Comparison of ENCODE assay signal across 8 cellular contexts in genomic region chr1:40258445-40258769, GRCh38. TPM values are rescaled to one million over a fixed set of nuclear protein-coding genes. Genes with fewer than 3 reads are reported as not detected.
DNase-seq lines count a peak whose midpoint lies in the region; ATAC-seq and TF ChIP-seq lines count a peak whose summit lies in the region.

No MANE protein-coding gene starts in this region.

- POLR2A ChIA-PET in WTC11 (lab: Charles Lee) = no interaction called here

- H3K4me2 ChIP-seq in hepatocyte = peak overlapping the region; percentile 89

- H3K4me1 ChIP-seq in hepatocyte (ENCODE audit: insufficient read depth) = peaks cover 7% of the 10 kb centered on the region

- peak overlapping the region; percentile 59 for H3K4me3 ChIP-seq in hepatocyte

- H3K79me2 ChIP-seq in hepatocyte = peaks cover 65% of the 10 kb centered on the region

- H3K9me3 Mint-ChIP-seq in T-helper 1 cell treated with Interleukin-12 subunit alpha and Interleukin-12 subunit beta and Interleukin-4 antibody, amounts not matched to agents 30 μg/mL and 1 μg/mL, for 36 hours = no peaks in the 10 kb centered on the region
- H3K9me3 Mint-ChIP-seq in WTC11 = no peaks in the 10 kb centered on the region
- no peaks in the 10 kb centered on the region for H3K9me3 Mint-ChIP-seq in stimulated activated effector memory CD8-positive, alpha-beta T cell treated with anti-CD3 and anti-CD28 coated beads, Interleukin-12 subunit alpha, Interleukin-12 subunit beta, amount 100 ng/mL, for 72 hours

- no peaks in the 10 kb centered on the region for H4K20me1 ChIP-seq in hepatocyte (ENCODE audit: insufficient read depth, poor library complexity, severe bottlenecking)

- H3K9me3 ChIP-seq in hepatocyte (ENCODE audit: low read depth) = no peaks in the 10 kb centered on the region

- no peaks in the 10 kb centered on the region for H3K36me3 ChIP-seq in hepatocyte (replicated peaks; ENCODE audit: insufficient read depth, low read depth)

- CTCF ChIA-PET in WTC11 (lab: Charles Lee) = interaction anchor here (1.2 to 1.7 kb wide), 4 partner anchors 56 to 114 kb away, joined by 3 to 12 read pairs (median 6); no protein-coding TSS in a partner anchor

- TF ChIP-seq CTCF in WTC11 (IDR thresholded peaks at IDR 0.05) (no peak), hepatocyte (IDR thresholded peaks at IDR 0.05; ENCODE audit: poor library complexity) (no peak)

- peak; percentile 7; the same call in 1 of the 2 replicates for ATAC-seq in WTC11
- ATAC-seq in stimulated activated effector memory CD8-positive, alpha-beta T cell treated with anti-CD3 and anti-CD28 coated beads, Interleukin-12 subunit alpha, Interleukin-12 subunit beta, amount 100 ng/mL, for 72 hours = no peak
- no peak for ATAC-seq in GM18858 (IDR thresholded peaks at IDR 0.05; ENCODE audit: unreplicated experiment)
- ATAC-seq in GM19395 (IDR thresholded peaks at IDR 0.05; ENCODE audit: unreplicated experiment) = no peak
- no peak for ATAC-seq in GM21360 (IDR thresholded peaks at IDR 0.05; ENCODE audit: unreplicated experiment)

- H3K27ac ChIP-seq in hepatocyte = peak overlapping the region; percentile 86

- no peaks in the 10 kb centered on the region for H3K9me2 ChIP-seq in hepatocyte (replicated peaks; ENCODE audit: insufficient read depth)

- peaks cover 26% of the 10 kb centered on the region for H3K4me1 Mint-ChIP-seq in T-helper 1 cell treated with Interleukin-12 subunit alpha and Interleukin-12 subunit beta and Interleukin-4 antibody, amounts not matched to agents 30 μg/mL and 1 μg/mL, for 36 hours (ENCODE audit: low read depth)
- H3K4me1 Mint-ChIP-seq in WTC11 = peaks cover 6% of the 10 kb centered on the region
- H3K4me1 Mint-ChIP-seq in stimulated activated effector memory CD8-positive, alpha-beta T cell treated with anti-CD3 and anti-CD28 coated beads, Interleukin-12 subunit alpha, Interleukin-12 subunit beta, amount 100 ng/mL, for 72 hours = peaks cover 13% of the 10 kb centered on the region

- peaks cover 35% of the 10 kb centered on the region for H3K36me3 Mint-ChIP-seq in T-helper 1 cell treated with Interleukin-12 subunit alpha and Interleukin-12 subunit beta and Interleukin-4 antibody, amounts not matched to agents 30 μg/mL and 1 μg/mL, for 36 hours (ENCODE audit: low read depth)
- peaks cover 31% of the 10 kb centered on the region for H3K36me3 Mint-ChIP-seq in WTC11
- H3K36me3 Mint-ChIP-seq in stimulated activated effector memory CD8-positive, alpha-beta T cell treated with anti-CD3 and anti-CD28 coated beads, Interleukin-12 subunit alpha, Interleukin-12 subunit beta, amount 100 ng/mL, for 72 hours = peaks cover 59% of the 10 kb centered on the region

- DNase-seq in T-helper 1 cell = no peak
- DNase-seq in WTC11 (ENCODE audit: low spot score) = no peak
- no peak for DNase-seq in hepatocyte (ENCODE audit: low spot score)
- no peak for DNase-seq in stimulated activated effector memory CD8-positive, alpha-beta T cell treated with anti-CD3 and anti-CD28 coated beads, Interleukin-12 subunit alpha, Interleukin-12 subunit beta, amount 100 ng/mL, for 72 hours (ENCODE audit: low spot score in 2 of 2)

- no peaks in the 10 kb centered on the region for H3K27me3 ChIP-seq in hepatocyte

- peak overlapping the region; percentile 90 for H2AFZ ChIP-seq in hepatocyte

- peak overlapping the region; percentile 98 for H3K27ac Mint-ChIP-seq in T-helper 1 cell treated with Interleukin-12 subunit alpha and Interleukin-12 subunit beta and Interleukin-4 antibody, amounts not matched to agents 30 μg/mL and 1 μg/mL, for 36 hours
- H3K27ac Mint-ChIP-seq in WTC11 = peak overlapping the region; percentile 97
- peak overlapping the region; percentile 100 for H3K27ac Mint-ChIP-seq in stimulated activated effector memory CD8-positive, alpha-beta T cell treated with anti-CD3 and anti-CD28 coated beads, Interleukin-12 subunit alpha, Interleukin-12 subunit beta, amount 100 ng/mL, for 72 hours

- peak overlapping the region; percentile 94 for H3K4me3 Mint-ChIP-seq in T-helper 1 cell treated with Interleukin-12 subunit alpha and Interleukin-12 subunit beta and Interleukin-4 antibody, amounts not matched to agents 30 μg/mL and 1 μg/mL, for 36 hours
- H3K4me3 Mint-ChIP-seq in WTC11 = peak overlapping the region; percentile 99
- H3K4me3 Mint-ChIP-seq in stimulated activated effector memory CD8-positive, alpha-beta T cell treated with anti-CD3 and anti-CD28 coated beads, Interleukin-12 subunit alpha, Interleukin-12 subunit beta, amount 100 ng/mL, for 72 hours = peak overlapping the region; percentile 98

- WGBS in hepatocyte (ENCODE audit: low lambda C conversion rate, missing lambda C conversion rate) = 1% methylated on average over 10 of the region's 10 CpGs

- no peaks in the 10 kb centered on the region for H3K27me3 Mint-ChIP-seq in T-helper 1 cell treated with Interleukin-12 subunit alpha and Interleukin-12 subunit beta and Interleukin-4 antibody, amounts not matched to agents 30 μg/mL and 1 μg/mL, for 36 hours (ENCODE audit: low read depth)
- no peaks in the 10 kb centered on the region for H3K27me3 Mint-ChIP-seq in WTC11 (ENCODE audit: low read depth)

TF ChIP-seq in WTC11, 78 proteins besides CTCF, POLR2A, EP300 and RAD21:
- TF ChIP-seq ZNF121 (CRISPR knock-in tag; IDR thresholded peaks at IDR 0.05) = peak; percentile 66
- no peak for TF ChIP-seq ZNF232 (CRISPR knock-in tag; IDR thresholded peaks at IDR 0.05)
- no peak for TF ChIP-seq NR3C1 (CRISPR knock-in tag; conservative IDR thresholded peaks at IDR 0.05; ENCODE audit: low read depth)
- TF ChIP-seq USF2 (CRISPR knock-in tag; IDR thresholded peaks at IDR 0.05) = no peak
- no peak for TF ChIP-seq ZBTB21 (CRISPR knock-in tag; IDR thresholded peaks at IDR 0.05; ENCODE audit: borderline replicate concordance)
- TF ChIP-seq NFYB (CRISPR knock-in tag; conservative IDR thresholded peaks at IDR 0.05; ENCODE audit: low read depth) = no peak
TF ChIP-seq in WTC11: peak in this region for 1.

RNA-seq across cellular contexts. Expression of gene ZMPSTE24, which starts 0.4 kb away (rescaled TPM):
- total RNA-seq in WTC11 (2021) (27.0 to 31.7 TPM (median 28.9 TPM) in 3 replicates), hepatocyte (56.1 and 58.9 TPM in 2 replicates)
- polyA plus RNA-seq in hepatocyte = 32.6 and 35.6 TPM in 2 replicates

RNA-seq across cellular contexts. Expression of gene TMCO2, which starts 10.7 kb away (rescaled TPM):
- not detected in 3 replicates for total RNA-seq in WTC11 (2021)
- total RNA-seq in hepatocyte = not detected in 2 replicates
- polyA plus RNA-seq in hepatocyte = 0.69 TPM in 1 of 2 replicates, not detected in the other

RNA-seq across cellular contexts. Expression of gene COL9A2, which starts 58.7 kb away (rescaled TPM):
- total RNA-seq in WTC11 (2021) (4.2 to 5.5 TPM (median 4.7 TPM) in 3 replicates), hepatocyte (13.3 and 20.6 TPM in 2 replicates)
- polyA plus RNA-seq in hepatocyte = 24.9 and 33.5 TPM in 2 replicates
